1 cellular context compared by ENCODE assay signal in the genomic region with DNA sequence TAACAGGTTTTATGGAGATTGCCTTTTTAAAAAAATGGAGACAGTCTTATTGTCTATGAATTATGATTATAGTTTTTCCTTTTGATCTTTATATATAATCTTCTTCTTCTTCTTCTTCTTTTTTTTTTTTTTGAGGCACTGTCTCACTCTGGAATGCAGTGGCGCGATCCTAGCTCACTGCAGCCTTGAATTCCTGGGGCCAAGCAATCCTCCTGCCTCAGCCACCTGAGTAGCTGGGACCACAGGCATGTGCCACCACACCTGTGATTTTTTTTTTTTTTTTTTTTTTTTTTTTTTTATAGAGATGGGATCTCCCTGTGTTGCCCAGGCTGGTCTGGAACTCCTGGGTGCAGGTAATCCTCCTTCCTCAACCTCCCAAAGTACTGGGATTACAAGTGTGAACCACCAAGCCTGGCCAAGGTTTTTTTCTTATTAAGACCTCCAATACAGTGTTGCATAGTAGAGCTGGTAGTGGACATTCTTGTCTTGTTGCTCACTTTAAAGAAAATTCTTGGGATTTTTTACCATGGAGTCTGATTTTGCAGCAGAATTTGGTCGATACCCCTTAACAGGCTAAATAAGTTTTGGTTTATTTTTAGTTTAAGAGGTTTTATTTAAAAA.
A peak's percentile ranks its signal among the peaks of the same experiment; 100 is the strongest.
TF ChIP-seq lines count a peak whose summit lies in the region.

No MANE protein-coding gene starts in this region.

TF ChIP-seq in H1, 55 proteins besides CTCF, POLR2A, EP300 and RAD21:
- TF ChIP-seq RBBP5 (IDR thresholded peaks at IDR 0.05; ENCODE audit: borderline replicate concordance, low read depth, low read length) (no peak), TEAD4 (IDR thresholded peaks at IDR 0.05; ENCODE audit: low read depth, low read length) (peak; percentile 41; the same call in 1 of the 2 replicates)
